ENCODE assay signal across 35 cellular contexts in genomic region chr4:100357542-100357941, GRCh38.
"Had no signal": no experiment of that assay in that cellular context is flagged by ENCODE, and none has a peak within 500 bp of the region (broad histone marks: within the 10 kb centered on the region; RNA-seq: fewer than 3 reads in every experiment).

No MANE protein-coding gene starts in this region.

- DNase-seq: activated B cell treated with CpG ODN at 0.5 μM for 24 hours; activated CD4-positive, alpha-beta memory T cell treated with anti-CD3 and anti-CD28 coated beads for 36 hours; activated CD4-positive, alpha-beta T cell treated with anti-CD3 and anti-CD28 coated beads for 4 hours; activated CD4-positive, alpha-beta T cell treated with anti-CD3 and anti-CD28 coated beads, Interleukin-2, amount 50 U/mL, for 1 hour; activated CD4-positive, CD25-positive, alpha-beta regulatory T cell treated with anti-CD3 and anti-CD28 coated beads, Interleukin-2, amount 50 U/mL, for 72 hours; activated CD8-positive, alpha-beta memory T cell treated with anti-CD3 and anti-CD28 coated beads, Interleukin-2, amount 50 U/mL, for 4 hours; activated naive CD4-positive, alpha-beta T cell treated with anti-CD3 and anti-CD28 coated beads, Interleukin-2, amount 10 ng/mL, durations not matched to agents 7 days and 5 days; activated naive CD8-positive, alpha-beta T cell treated with anti-CD3 and anti-CD28 coated beads, Interleukin-2, amount 50 U/mL, for 24 hours; activated T-cell treated with anti-CD3 and anti-CD28 coated beads for 4 hours; activated T-cell treated with anti-CD3 and anti-CD28 coated beads, Interleukin-2, amount 50 U/mL, for 4 hours; anterior cingulate cortex; brain microvascular endothelial cell; Karpas-422; MG63; NCI-H1092; NCI-H1436 treated with DMSO at 0.1 percent for 48 hours; NCI-H1694 treated with DMSO at 0.1 percent for 48 hours; NCI-H2029 treated with DMSO at 0.1 percent for 48 hours; NCI-H2107; NCI-H2171 treated with DMSO at 0.1 percent for 48 hours; NCI-H2227 treated with DMSO at 0.1 percent for 48 hours; NCI-H446; NCI-H510A treated with DMSO at 0.1 percent for 48 hours; NCI-H82; PC-3; Peyer's patch; RPMI8226; SIG-M5; SW 1271; T-helper 1 cell; T-helper 9 cell had no signal

- H3K9me3 ChIP-seq: MG63, Peyer's patch had no signal

- H3K4me1 ChIP-seq: Peyer's patch had no signal

- H3K27ac Mint-ChIP-seq: activated B cell treated with CpG ODN at 0.5 μM for 24 hours; activated CD4-positive, alpha-beta memory T cell treated with anti-CD3 and anti-CD28 coated beads for 36 hours; activated naive CD4-positive, alpha-beta T cell treated with anti-CD3 and anti-CD28 coated beads, Interleukin-2, amount 10 ng/mL, durations not matched to agents 7 days and 5 days; activated naive CD8-positive, alpha-beta T cell; activated naive CD8-positive, alpha-beta T cell treated with anti-CD3 and anti-CD28 coated beads, Interleukin-2, amount 50 U/mL, for 24 hours; activated T-helper 1 cell treated with anti-CD3 and anti-CD28 coated beads, Interleukin-12 subunit alpha, Interleukin-12 subunit beta, Interleukin-2, Interleukin-4 antibody, amounts not matched to agents 30 ng/mL and 10 ng/mL and 1 ng/mL, durations not matched to agents 14 hours and 24 hours and 36 hours had no signal

- ATAC-seq: activated naive CD8-positive, alpha-beta T cell treated with anti-CD3 and anti-CD28 coated beads, Interleukin-2, amount 50 U/mL, for 24 hours; activated T-cell treated with anti-CD3 and anti-CD28 coated beads, Interleukin-2, amount 50 U/mL, for 4 hours; PC-3 had no signal

- H3K27me3 ChIP-seq: brain microvascular endothelial cell, MG63, Peyer's patch had no signal

- H3K36me3 ChIP-seq: brain microvascular endothelial cell, MG63, Peyer's patch had no signal

- H3K4me3 ChIP-seq: MG63, Peyer's patch had no signal

- H3K27me3 Mint-ChIP-seq: activated CD4-positive, alpha-beta memory T cell treated with anti-CD3 and anti-CD28 coated beads for 36 hours; activated naive CD4-positive, alpha-beta T cell treated with anti-CD3 and anti-CD28 coated beads, Interleukin-2, amount 10 ng/mL, durations not matched to agents 7 days and 5 days; central memory CD8-positive, alpha-beta T cell had no signal

- H3K27ac ChIP-seq: brain microvascular endothelial cell, Peyer's patch, VCaP had no signal

- H3K4me1 Mint-ChIP-seq: activated B cell treated with CpG ODN at 0.5 μM for 24 hours; activated naive CD4-positive, alpha-beta T cell treated with anti-CD3 and anti-CD28 coated beads, Interleukin-2, amount 10 ng/mL, durations not matched to agents 7 days and 5 days; activated naive CD8-positive, alpha-beta T cell treated with anti-CD3 and anti-CD28 coated beads, Interleukin-2, amount 50 U/mL, for 24 hours; central memory CD8-positive, alpha-beta T cell had no signal

- H3K4me3 Mint-ChIP-seq: activated B cell treated with CpG ODN at 0.5 μM for 24 hours; activated CD4-positive, alpha-beta memory T cell treated with anti-CD3 and anti-CD28 coated beads for 36 hours; activated naive CD4-positive, alpha-beta T cell treated with anti-CD3 and anti-CD28 coated beads, Interleukin-2, amount 10 ng/mL, durations not matched to agents 7 days and 5 days; activated naive CD8-positive, alpha-beta T cell; activated naive CD8-positive, alpha-beta T cell treated with anti-CD3 and anti-CD28 coated beads, Interleukin-2, amount 50 U/mL, for 24 hours; activated T-cell treated with anti-CD3 and anti-CD28 coated beads, Interleukin-2, amount 50 U/mL, for 4 hours; activated T-helper 1 cell treated with anti-CD3 and anti-CD28 coated beads, Interleukin-12 subunit alpha, Interleukin-12 subunit beta, Interleukin-2, Interleukin-4 antibody, amounts not matched to agents 30 ng/mL and 10 ng/mL and 1 ng/mL, durations not matched to agents 14 hours and 24 hours and 36 hours; central memory CD8-positive, alpha-beta T cell had no signal

- H3K36me3 Mint-ChIP-seq: activated CD4-positive, alpha-beta memory T cell treated with anti-CD3 and anti-CD28 coated beads for 36 hours; activated naive CD4-positive, alpha-beta T cell treated with anti-CD3 and anti-CD28 coated beads, Interleukin-2, amount 10 ng/mL, durations not matched to agents 7 days and 5 days had no signal
